8 cellular contexts compared by ENCODE assay signal in the genomic region with DNA sequence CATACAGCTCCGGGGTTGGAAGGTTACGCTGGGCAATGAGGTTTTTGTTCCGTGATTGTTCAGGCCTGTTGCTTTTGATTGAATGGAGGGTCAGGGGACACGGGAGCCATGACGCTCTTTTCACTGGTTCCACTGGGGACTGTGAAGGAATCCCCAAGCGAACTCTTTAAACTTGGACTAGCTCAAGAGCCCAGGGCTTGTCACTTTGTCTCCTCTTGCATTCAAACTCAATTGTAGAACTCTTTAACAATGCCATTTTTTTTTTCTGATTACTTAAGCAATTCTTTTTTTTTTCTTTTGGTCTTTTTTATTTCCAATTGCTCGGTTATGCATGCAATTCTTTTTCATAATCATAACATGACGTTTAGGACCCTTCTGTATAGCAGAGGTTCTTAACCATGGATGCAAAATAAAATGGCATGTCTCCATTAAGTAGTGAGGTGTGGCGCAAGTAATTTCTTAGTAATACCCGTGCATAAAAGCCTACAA. TPM values are rescaled to one million over a fixed set of nuclear protein-coding genes. Genes with fewer than 3 reads are reported as not detected.
DNase-seq lines count a peak whose midpoint lies in the region; ATAC-seq and TF ChIP-seq lines count a peak whose summit lies in the region.

No MANE protein-coding gene starts in this region.

- peaks cover 3% of the 10 kb centered on the region for H3F3A ChIP-seq in PC-3 (ENCODE audit: low read length, unreplicated experiment)

- H4K20me1 ChIP-seq in PC-3 (ENCODE audit: low read length): no peaks in the 10 kb centered on the region

- peak overlapping the region; percentile 98 for H2AFZ ChIP-seq in PC-3 (ENCODE audit: low read length)

- TF ChIP-seq POLR2A in prostate gland (IDR thresholded peaks at IDR 0.05): no peak
- no peak for TF ChIP-seq POLR2A in erythroblast (IDR thresholded peaks at IDR 0.05; ENCODE audit: low read length)

- peak overlapping the region; percentile 76 for H3K9ac ChIP-seq in PC-3 (ENCODE audit: low read length)

- intact Hi-C loops in PC-3 (cut with micrococcal nuclease): loop anchor here (2.0 to 10.0 kb wide), 2 partner anchors 27 to 463 kb away; no protein-coding TSS in a partner anchor
- intact Hi-C loops in prostate gland (cut with DNase I): loop anchor here (10.0 kb wide), 3 partner anchors 153 to 463 kb away; a partner anchor contains a TSS
- intact Hi-C loops in posterior cingulate gyrus (cut with DNase I): loop anchor here (10.0 kb wide), 2 partner anchors 143 to 433 kb away; a partner anchor contains a TSS

- H3K4me3 ChIP-seq in GM12865 (ENCODE audit: low read depth, low read length) (peak overlapping the region; percentile 37), PC-3 (ENCODE audit: low read length) (peak overlapping the region; percentile 87), epithelial cell of proximal tubule (ENCODE audit: low read depth, low read length) (peak overlapping the region; percentile 56), prostate gland (peak overlapping the region; percentile 47 to 51)

- H3K27me3 ChIP-seq in PC-3 (ENCODE audit: low read length) (no peaks in the 10 kb centered on the region), prostate gland (replicated peaks; ENCODE audit: insufficient read depth) (no peaks in the 10 kb centered on the region)

- no peak for TF ChIP-seq CTCF in GM12865 (IDR thresholded peaks at IDR 0.05; ENCODE audit: insufficient read depth, low read depth, low read length, missing control alignments)
- no peak for TF ChIP-seq CTCF in PC-3 (conservative IDR thresholded peaks at IDR 0.05; ENCODE audit: low read depth, low read length)
- no peak for TF ChIP-seq CTCF in epithelial cell of proximal tubule (conservative IDR thresholded peaks at IDR 0.05; ENCODE audit: low read depth, low read length)
- no peak for TF ChIP-seq CTCF in prostate gland (IDR thresholded peaks at IDR 0.05)

- H3K9me2 ChIP-seq in PC-3 (replicated peaks; ENCODE audit: low read length): no peaks in the 10 kb centered on the region

- H3K9me3 ChIP-seq in PC-3 (ENCODE audit: low read length) (no peaks in the 10 kb centered on the region), prostate gland (no peaks in the 10 kb centered on the region)

- H3K27ac ChIP-seq in PC-3 (ENCODE audit: low read length) (peak overlapping the region; percentile 11; the same call in 1 of the 2 replicates), prostate gland (peak overlapping the region; percentile 71 to 76)

- H3K79me2 ChIP-seq in PC-3 (ENCODE audit: low read length): no peaks in the 10 kb centered on the region

- H3K4me2 ChIP-seq in PC-3 (ENCODE audit: low read length): peak overlapping the region; percentile 93

- CTCF ChIA-PET in PC-3 (lab: Charles Lee): interaction anchor here (0.5 to 0.7 kb wide), 2 partner anchors 25 to 44 kb away, joined by 7 to 8 read pairs; no protein-coding TSS in a partner anchor

- POLR2A ChIA-PET in PC-3 (lab: Charles Lee; ENCODE audit: unreplicated experiment): interaction anchor here (0.6 to 1.2 kb wide), 2 partner anchors 38 to 151 kb away, joined by 9 to 12 read pairs; a partner anchor contains a TSS

- WGBS in prostate gland: 38% methylated on average over 10 of the region's 10 CpGs

- ATAC-seq in PC-3: no peak

- BruUV-seq in PC-3 (replicated peaks; lab: Mats Ljungman, UMichigan): TSS peak; percentile 69

- DNase-seq in GM12865 (ENCODE audit: low read depth) (no peak), PC-3 (no peak), epithelial cell of proximal tubule (ENCODE audit: low read depth) (no peak), prostate gland (ENCODE audit: low spot score) (no peak), erythroblast (lab: John Stamatoyannopoulos, UW) (no peak), amniotic stem cell (lab: John Stamatoyannopoulos, UW) (no peak), posterior cingulate gyrus (no peak), SIG-M5 treated with dmso at 0.1 percent for 504 hours (lab: John Stamatoyannopoulos, UW; ENCODE audit: unreplicated experiment) (no peak)

- H3K4me1 ChIP-seq in PC-3 (ENCODE audit: insufficient read depth, low read length) (peaks cover 15% of the 10 kb centered on the region), prostate gland (replicated peaks) (no peaks in the 10 kb centered on the region)

- H3K36me3 ChIP-seq in PC-3 (ENCODE audit: low read depth, low read length): no peaks in the 10 kb centered on the region
- no peaks in the 10 kb centered on the region for H3K36me3 ChIP-seq in prostate gland

RNA-seq across cellular contexts. Expression of a gene that starts 0.4 kb away (rescaled TPM):
- total RNA-seq in PC-3 (2014; rRNA removed) (2.2 and 2.7 TPM in 2 replicates), epithelial cell of proximal tubule (2.3 and 4.4 TPM in 2 replicates), prostate gland (1 to 10 TPM in 1 of 2 donors, under 1 TPM in 1; 0.27 to 6.9 TPM)

RNA-seq across cellular contexts. Expression of a gene that starts 38.3 kb away (rescaled TPM):
- total RNA-seq in PC-3 (2014; rRNA removed): 177 and 182 TPM in 2 replicates
- 313 and 317 TPM in 2 replicates for total RNA-seq in epithelial cell of proximal tubule
- 100 to 1,000 TPM; 284 to 559 TPM for total RNA-seq in prostate gland

Comparison
In these comparisons a context has a peak if more than half of its experiments do, and no peak if none do; other contexts are left out.
1. H3K4me3 ChIP-seq: peak in every context shown above with its lines; median percentile 87 in PC-3; 56 in epithelial cell of proximal tubule; 49 in prostate gland; 37 in GM12865.